8 cellular contexts compared by ENCODE assay signal in the genomic region with DNA sequence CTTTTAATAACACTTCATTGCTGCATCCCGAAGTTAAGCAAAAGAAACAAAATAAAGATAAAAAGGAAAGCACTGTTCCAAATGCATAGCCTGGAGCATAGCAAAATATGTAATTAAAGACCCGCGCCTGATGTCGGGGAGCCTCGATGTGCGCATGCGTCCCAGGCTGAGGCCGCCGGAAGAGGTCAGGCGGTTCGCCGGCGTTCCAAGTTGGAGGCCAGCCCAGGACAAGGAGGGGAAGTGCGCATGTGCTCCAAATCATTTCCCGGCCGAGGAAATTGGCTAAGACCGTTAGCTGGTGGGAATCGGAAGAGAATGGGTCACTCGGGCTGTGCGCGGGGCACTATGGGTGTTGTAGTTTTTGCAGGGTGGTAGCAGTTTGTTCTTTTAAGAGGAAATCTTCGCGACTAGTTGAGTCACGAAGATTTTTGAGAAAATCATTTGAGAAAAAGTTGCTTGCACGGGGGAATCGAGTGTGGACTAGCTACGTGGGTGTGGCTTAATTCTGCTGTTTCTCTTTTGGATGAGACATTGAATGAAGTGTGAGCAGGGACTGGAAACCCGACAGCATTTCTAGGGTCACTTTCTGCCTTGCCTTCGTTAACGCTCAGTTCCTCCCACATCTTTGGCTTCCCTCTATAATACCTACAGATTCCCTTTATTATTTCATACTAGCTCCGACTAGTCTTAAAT. TPM values are rescaled to one million over a fixed set of nuclear protein-coding genes. Genes with fewer than 3 reads are reported as not detected.
DNase-seq lines count a peak whose midpoint lies in the region; ATAC-seq, FAIRE-seq and TF ChIP-seq lines count a peak whose summit lies in the region.

No MANE protein-coding gene starts in this region.

- peaks cover 4% of the 10 kb centered on the region for H3K27me3 Mint-ChIP-seq in activated naive CD8-positive, alpha-beta T cell treated with anti-CD3 and anti-CD28 coated beads, Interleukin-2, amount 50 U/mL, for 24 hours
- H3K27me3 Mint-ChIP-seq in osteocyte (ENCODE audit: unreplicated experiment): peaks cover 34% of the 10 kb centered on the region

- DNase-seq in GM19238 (ENCODE audit: insufficient read length, low spot score): peak; percentile 60
- peak; percentile 86 for DNase-seq in LNCaP clone FGC (ENCODE audit: low read depth)
- peak; percentile 56 for DNase-seq in SW480 (ENCODE audit: low spot score)
- peak; percentile 78 for DNase-seq in activated naive CD8-positive, alpha-beta T cell treated with anti-CD3 and anti-CD28 coated beads, Interleukin-2, amount 50 U/mL, for 24 hours
- DNase-seq in Right ventricle myocardium inferior (ENCODE audit: missing footprints): peak; percentile 96
- peak; percentile 96 for DNase-seq in osteocyte (ENCODE audit: extremely low spot score, unreplicated experiment)

- peak overlapping the region; percentile 44 for H3K27ac ChIP-seq in temporal lobe (ENCODE audit: low read depth, low read length)

- FAIRE-seq in A204.1 (lab: Jason Lieb, UNC): peak; percentile 79

- TF ChIP-seq CTCF in LNCaP clone FGC (IDR thresholded peaks at IDR 0.05; ENCODE audit: control insufficient read depth, extremely low read depth, insufficient read depth) (no peak), osteocyte (IDR thresholded peaks at IDR 0.05) (no peak)

- peak; percentile 91 for ATAC-seq in activated naive CD8-positive, alpha-beta T cell treated with anti-CD3 and anti-CD28 coated beads, Interleukin-2, amount 50 U/mL, for 24 hours
- peak; percentile 97 for ATAC-seq in Right ventricle myocardium inferior

- H3K4me3 ChIP-seq in LNCaP clone FGC (ENCODE audit: low read depth, low read length): peak overlapping the region; percentile 46

- H3K27ac Mint-ChIP-seq in activated naive CD8-positive, alpha-beta T cell treated with anti-CD3 and anti-CD28 coated beads, Interleukin-2, amount 50 U/mL, for 24 hours: peak overlapping the region; percentile 89
- peak overlapping the region; percentile 62 for H3K27ac Mint-ChIP-seq in osteocyte (ENCODE audit: unreplicated experiment)

- intact Hi-C loops in Right ventricle myocardium inferior (cut with DNase I): no loop called here

- H3K4me3 Mint-ChIP-seq in activated naive CD8-positive, alpha-beta T cell treated with anti-CD3 and anti-CD28 coated beads, Interleukin-2, amount 50 U/mL, for 24 hours: peak overlapping the region; percentile 83
- H3K4me3 Mint-ChIP-seq in osteocyte (ENCODE audit: unreplicated experiment): peak overlapping the region; percentile 76

- no peaks in the 10 kb centered on the region for H3K9me3 Mint-ChIP-seq in activated naive CD8-positive, alpha-beta T cell treated with anti-CD3 and anti-CD28 coated beads, Interleukin-2, amount 50 U/mL, for 24 hours
- H3K9me3 Mint-ChIP-seq in osteocyte (ENCODE audit: unreplicated experiment): no peaks in the 10 kb centered on the region

- peaks cover 1% of the 10 kb centered on the region for H3K36me3 Mint-ChIP-seq in activated naive CD8-positive, alpha-beta T cell treated with anti-CD3 and anti-CD28 coated beads, Interleukin-2, amount 50 U/mL, for 24 hours (ENCODE audit: low read depth)
- no peaks in the 10 kb centered on the region for H3K36me3 Mint-ChIP-seq in osteocyte (ENCODE audit: unreplicated experiment)

- H3K4me1 Mint-ChIP-seq in activated naive CD8-positive, alpha-beta T cell treated with anti-CD3 and anti-CD28 coated beads, Interleukin-2, amount 50 U/mL, for 24 hours: peaks cover 30% of the 10 kb centered on the region
- peaks cover 30% of the 10 kb centered on the region for H3K4me1 Mint-ChIP-seq in osteocyte (ENCODE audit: unreplicated experiment)

RNA-seq across cellular contexts. Expression of a gene that starts 31.0 kb away (rescaled TPM):
- total RNA-seq in Right ventricle myocardium inferior: 1.5 TPM
- not detected in 2 replicates for total RNA-seq in osteocyte
- total RNA-seq in temporal lobe: 0.74 TPM

Comparison
In these comparisons a context has a peak if more than half of its experiments do, and no peak if none do; other contexts are left out.
1. Peak in every context shown above with its lines: DNase-seq, ATAC-seq, H3K4me3 ChIP-seq and H3K27ac ChIP-seq.